12 cellular contexts compared by ENCODE assay signal in the genomic region with DNA sequence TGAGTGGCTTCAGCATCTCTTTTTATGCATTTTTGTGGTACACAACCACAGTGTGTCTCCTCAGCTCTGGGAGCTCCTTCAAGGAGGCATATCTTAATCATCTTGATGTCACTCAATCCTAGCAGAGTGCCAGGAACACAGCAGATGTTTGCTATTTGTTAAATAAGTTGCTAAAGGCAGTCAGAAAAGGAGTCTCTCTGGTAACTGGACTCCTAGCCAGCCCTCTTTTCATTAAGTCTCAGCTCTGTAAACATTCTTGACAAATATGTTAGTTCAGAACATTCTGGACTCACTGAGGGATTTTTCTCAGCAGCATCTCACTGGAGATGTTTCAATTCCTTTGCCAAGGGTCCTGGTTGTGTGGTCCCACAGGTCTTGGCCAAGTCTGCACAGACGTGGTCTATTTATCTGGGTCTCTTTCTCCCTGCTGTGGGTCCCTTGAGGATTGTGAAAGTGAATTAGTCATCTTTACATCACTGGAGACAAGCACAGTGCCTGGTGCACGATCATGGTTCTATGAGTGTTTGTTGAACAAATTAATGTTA. TPM values are rescaled to one million over a fixed set of nuclear protein-coding genes. Genes with fewer than 3 reads are reported as not detected.
DNase-seq lines count a peak whose midpoint lies in the region; ATAC-seq, FAIRE-seq and TF ChIP-seq lines count a peak whose summit lies in the region.
"Had no signal": no experiment of that assay in that cellular context is flagged by ENCODE, and none has a peak within 500 bp of the region (broad histone marks: within the 10 kb centered on the region; RNA-seq: fewer than 3 reads in every experiment).

No MANE protein-coding gene starts in this region.

- no peak overlapping the region for H2AFZ ChIP-seq in HepG2 (ENCODE audit: low read length)

- no peaks in the 10 kb centered on the region for H3K27me3 ChIP-seq in liver (ENCODE audit: control insufficient read depth in 4 of 4, insufficient read depth in 4 of 4, low read length in 3 of 4)
- H3K27me3 ChIP-seq in HepG2 (ENCODE audit: control insufficient read depth in 1 of 2, insufficient read depth in 2 of 2, low read length in 2 of 2) = no peaks in the 10 kb centered on the region
- H3K27me3 ChIP-seq: BLaER1 treated with 17β-estradiol and CSF1 and Interleukin-3, amounts not matched to agents 10 nM and 100 nM had no signal

- 80% methylated on average over 2 of the region's 2 CpGs for WGBS in liver
- 17% methylated on average over 1 of the region's 2 CpGs for WGBS in HepG2 (ENCODE audit: low lambda C conversion rate)

- H3K79me2 ChIP-seq in HepG2 (ENCODE audit: insufficient read depth, low read length) = no peaks in the 10 kb centered on the region

- H3K4me1 ChIP-seq in liver (ENCODE audit: control insufficient read depth in 4 of 4, insufficient read depth in 4 of 4, low read length in 3 of 4) = no peaks in the 10 kb centered on the region
- H3K4me1 ChIP-seq in HepG2 (ENCODE audit: insufficient read depth, low read length) = no peaks in the 10 kb centered on the region
- H3K4me1 ChIP-seq: breast epithelium had no signal

- no peak overlapping the region for H3K4me3 ChIP-seq in liver (ENCODE audit: low read depth in 1 of 3, low read length in 3 of 3)
- no peak overlapping the region for H3K4me3 ChIP-seq in HepG2 (replicated peaks in 1 of 3; ENCODE audit: insufficient read depth in 1 of 3, low read depth in 2 of 3, low read length in 3 of 3)
- H3K4me3 ChIP-seq in astrocyte of the spinal cord (ENCODE audit: low read depth, low read length) = no peak overlapping the region
- H3K4me3 ChIP-seq: BLaER1 treated with 17β-estradiol and CSF1 and Interleukin-3, amounts not matched to agents 10 nM and 100 nM; breast epithelium had no signal

- no peak for TF ChIP-seq POLR2A in HepG2 (IDR thresholded peaks at IDR 0.05; ENCODE audit: insufficient read depth in 1 of 2, low read depth in 2 of 2, low read length in 2 of 2)

- POLR2A ChIA-PET in HepG2 (lab: Yijun Ruan, JAX) = no interaction called here

- DNase-seq in HepG2 (ENCODE audit: low spot score) (no peak), astrocyte of the spinal cord (ENCODE audit: low read depth, low spot score) (peak; percentile 79), medulla oblongata (ENCODE audit: extremely low spot score) (peak; percentile 6), NCI-H510A treated with DMSO at 0.1 percent for 48 hours (lab: John Stamatoyannopoulos, UW) (no peak), DMS53 (lab: John Stamatoyannopoulos, UW) (no peak), NAMALWA (ENCODE audit: low spot score) (no peak)
- DNase-seq: activated CD8-positive, alpha-beta memory T cell treated with anti-CD3 and anti-CD28 coated beads for 24 hours had no signal

- TF ChIP-seq EP300 in HepG2 (IDR thresholded peaks at IDR 0.05; ENCODE audit: low read depth in 2 of 2, low read length in 2 of 2) (no peak), HepG2 (CRISPR knock-in tag; IDR thresholded peaks at IDR 0.05; ENCODE audit: borderline replicate concordance) (no peak)

- CTCF ChIA-PET in HepG2 (lab: Yijun Ruan, JAX; ENCODE audit: low intra/inter-chr PET ratio, low total read pairs) = no interaction called here

- H4K20me1 ChIP-seq in HepG2 (ENCODE audit: insufficient read depth, low read length) = no peaks in the 10 kb centered on the region
- H4K20me1 ChIP-seq: BLaER1 treated with 17β-estradiol and CSF1 and Interleukin-3, amounts not matched to agents 10 nM and 100 nM had no signal

- no peak overlapping the region for H3K27ac ChIP-seq in liver (ENCODE audit: low read depth in 1 of 2, low read length in 2 of 2)
- no peak overlapping the region for H3K27ac ChIP-seq in HepG2 (ENCODE audit: extremely low read length, insufficient read depth, low read length)

- H3K4me2 ChIP-seq in HepG2 (ENCODE audit: low read depth, low read length) = no peak overlapping the region

- H3K9ac ChIP-seq in liver (ENCODE audit: low read depth in 1 of 2, low read length in 2 of 2) = no peak overlapping the region
- no peak overlapping the region for H3K9ac ChIP-seq in HepG2 (ENCODE audit: insufficient read depth, low read depth, low read length)
- H3K9ac ChIP-seq: BLaER1 treated with 17β-estradiol and CSF1 and Interleukin-3, amounts not matched to agents 10 nM and 100 nM had no signal

- intact Hi-C loops in HepG2 (cut with micrococcal nuclease; ENCODE audit: unreplicated experiment) = no loop called here

- no TSS peak for BruUV-seq in HepG2 (replicated peaks; lab: Mats Ljungman, UMichigan)

- no peak for ATAC-seq in HepG2
- no peak for ATAC-seq in HG03196 (IDR thresholded peaks at IDR 0.05; ENCODE audit: unreplicated experiment)
- ATAC-seq: esophagus mucosa had no signal

- TF ChIP-seq CTCF in liver (IDR thresholded peaks at IDR 0.05; ENCODE audit: low read depth, low read length, missing input control) (no peak), HepG2 (CRISPR knock-in tag; IDR thresholded peaks at IDR 0.05) (no peak), astrocyte of the spinal cord (IDR thresholded peaks at IDR 0.05; ENCODE audit: low read depth, low read length) (no peak)

- in situ Hi-C loops in HepG2 (cut with HindIII; ENCODE audit: extremely low pct_ligation_motif_present, low pct_unique_long_range_greater_than_20kb) (loop anchor here (25.0 kb wide), 1 partner anchor 423 kb away; no protein-coding TSS in a partner anchor), astrocyte of the spinal cord (cut with HindIII; ENCODE audit: low sequenced_read_pairs) (no loop called here)

- peak in 1 of 2 donors; percentile 37 for TF ChIP-seq RAD21 in liver (IDR thresholded peaks at IDR 0.05)
- TF ChIP-seq RAD21 in HepG2 (CRISPR knock-in tag; IDR thresholded peaks at IDR 0.05) = no peak

- no peak for FAIRE-seq in HepG2 (lab: Jason Lieb, UNC)

- peaks cover 0 to 6% (median 2%) of the 10 kb centered on the region in 4 donors for H3K9me3 ChIP-seq in liver (ENCODE audit: control insufficient read depth in 4 of 4, low read length in 3 of 4)
- H3K9me3 ChIP-seq in HepG2 (ENCODE audit: low read length) = no peaks in the 10 kb centered on the region

- H3K36me3 ChIP-seq in liver (ENCODE audit: control insufficient read depth in 4 of 4, insufficient read depth in 3 of 4, low read depth in 1 of 4, low read length in 3 of 4) (no peaks in the 10 kb centered on the region), HepG2 (replicated peaks in 1 of 2; ENCODE audit: control insufficient read depth in 1 of 2, insufficient read depth in 2 of 2, low read length in 2 of 2) (no peaks in the 10 kb centered on the region)
- H3K36me3 ChIP-seq: breast epithelium had no signal

TF ChIP-seq in liver, 16 proteins besides CTCF, POLR2A, EP300 and RAD21 (continues in another document):
- TF ChIP-seq GABPA (IDR thresholded peaks at IDR 0.05 in 1 of 2, conservative IDR thresholded peaks at IDR 0.05 in 1 of 2) (no peak), SP1 (IDR thresholded peaks at IDR 0.05) (no peak), RXRA (IDR thresholded peaks at IDR 0.05) (no peak), FOXA1 (IDR thresholded peaks at IDR 0.05) (no peak), ATF3 (IDR thresholded peaks at IDR 0.05) (no peak), NR2F2 (IDR thresholded peaks at IDR 0.05) (peak; percentile 54), FOXA2 (IDR thresholded peaks at IDR 0.05) (no peak)
- TF ChIP-seq, protein P1, sequence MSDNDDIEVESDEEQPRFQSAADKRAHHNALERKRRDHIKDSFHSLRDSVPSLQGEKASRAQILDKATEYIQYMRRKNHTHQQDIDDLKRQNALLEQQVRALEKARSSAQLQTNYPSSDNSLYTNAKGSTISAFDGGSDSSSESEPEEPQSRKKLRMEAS (IDR thresholded peaks at IDR 0.05) = no peak

TF ChIP-seq in HepG2, 621 proteins besides CTCF, POLR2A, EP300 and RAD21 (continues in another document):
- TF ChIP-seq ZNF607 (CRISPR knock-in tag; IDR thresholded peaks at IDR 0.05; ENCODE audit: borderline replicate concordance) (no peak), BRCA1 (CRISPR knock-in tag; IDR thresholded peaks at IDR 0.05) (no peak), NRL (CRISPR knock-in tag; IDR thresholded peaks at IDR 0.05; ENCODE audit: borderline replicate concordance) (no peak)

RNA-seq across cellular contexts. Expression of gene FAM9C, which starts 20.3 kb away (rescaled TPM):
- total RNA-seq in liver (not detected), HepG2 (2016; rRNA removed; fragmentation: Illumina TruSeq; extraction: Trizol) (not detected in 2 replicates)
- polyA plus RNA-seq in liver (not detected), HepG2 (2011; rRNA removed) (not detected in 2 replicates)
- total RNA-seq in HepG2 (2016; cell fraction: cytosol; rRNA removed; fragmentation: Illumina TruSeq; extraction: Trizol; ENCODE audit: low read depth) = not detected in 2 replicates
- total RNA-seq in HepG2 (2016; cell fraction: insoluble cytoplasmic fraction; rRNA removed; fragmentation: Illumina TruSeq; extraction: Trizol) = not detected in 2 replicates
- not detected in 2 replicates for total RNA-seq in HepG2 (2016; cell fraction: membrane; rRNA removed; fragmentation: Illumina TruSeq; extraction: Trizol)
- not detected in 2 replicates for total RNA-seq in HepG2 (2016; cell fraction: nucleus; rRNA removed; fragmentation: Illumina TruSeq; extraction: Trizol)
- polyA plus RNA-seq in HepG2 (2011; cell fraction: cytosol; rRNA removed) = not detected in 2 replicates
- polyA plus RNA-seq in HepG2 (2011; cell fraction: nucleus; rRNA removed) = not detected in 2 replicates
- polyA plus RNA-seq in HepG2 (2012) = not detected in 2 replicates
- polyA plus RNA-seq in HepG2 (2016; cell fraction: cytosol; fragmentation: Illumina TruSeq; extraction: Trizol; ENCODE audit: low read depth) = not detected in 2 replicates
- not detected in 2 replicates for polyA plus RNA-seq in HepG2 (2016; cell fraction: insoluble cytoplasmic fraction; fragmentation: Illumina TruSeq; extraction: Trizol; ENCODE audit: low read depth)
- polyA plus RNA-seq in HepG2 (2016; cell fraction: membrane; fragmentation: Illumina TruSeq; extraction: Trizol; ENCODE audit: low read depth) = not detected in 2 replicates
- polyA plus RNA-seq in HepG2 (2016; cell fraction: nucleus; fragmentation: Illumina TruSeq; extraction: Trizol; ENCODE audit: insufficient read depth, low read depth) = not detected in 2 replicates
- not detected in 2 replicates for polyA minus RNA-seq in HepG2 (2011; rRNA and poly(A)+ RNA removed; ENCODE audit: low replicate concordance)
- polyA minus RNA-seq in HepG2 (2011; cell fraction: cytosol; rRNA and poly(A)+ RNA removed) = not detected in 2 replicates
- not detected in 2 replicates for polyA minus RNA-seq in HepG2 (2011; cell fraction: nucleus; rRNA and poly(A)+ RNA removed)
- total RNA-seq: breast epithelium, esophagus mucosa had no signal

Comparison
In these comparisons a context has a peak if more than half of its experiments do, and no peak if none do; other contexts are left out.
1. DNase-seq: peak in astrocyte of the spinal cord (single experiment) and medulla oblongata (single experiment); none in HepG2 (single experiment), NCI-H510A treated with DMSO at 0.1 percent for 48 hours (single experiment), DMS53 (single experiment) and NAMALWA (single experiment).